Comparison of ENCODE assay signal across 1 cellular context in genomic region chr12:54229624-54230212, GRCh38.
TF ChIP-seq lines count a peak whose summit lies in the region.

No MANE protein-coding gene starts in this region.

TF ChIP-seq in HEK293, 187 proteins besides CTCF, POLR2A, EP300 and RAD21 (continued from another document and continues in another):
- TF ChIP-seq PRDM2 (tag by site-specific recombination; IDR thresholded peaks at IDR 0.05; ENCODE audit: borderline replicate concordance) (no peak), ZNF624 (tag by site-specific recombination; IDR thresholded peaks at IDR 0.05) (no peak), ZSCAN16 (tag by site-specific recombination; IDR thresholded peaks at IDR 0.05) (no peak), ZNF747 (tag by site-specific recombination; IDR thresholded peaks at IDR 0.05) (no peak), ZNF114 (tag by site-specific recombination; IDR thresholded peaks at IDR 0.05) (no peak), ZNF692 (tag by site-specific recombination; IDR thresholded peaks at IDR 0.05) (peak; percentile 65), ZBTB17 (tag by site-specific recombination; IDR thresholded peaks at IDR 0.05) (peak; percentile 91), ZSCAN30 (tag by site-specific recombination; IDR thresholded peaks at IDR 0.05) (peak; percentile 62; the same call in 1 of the 2 replicates), ZNF311 (tag by site-specific recombination; IDR thresholded peaks at IDR 0.05; ENCODE audit: borderline replicate concordance) (no peak), ZNF138 (tag by site-specific recombination; IDR thresholded peaks at IDR 0.05; ENCODE audit: borderline replicate concordance) (no peak), ZBTB49 (tag by site-specific recombination; IDR thresholded peaks at IDR 0.05; ENCODE audit: low read depth) (no peak), PBX3 (CRISPR knock-in tag; IDR thresholded peaks at IDR 0.05) (no peak), ZNF514 (tag by site-specific recombination; IDR thresholded peaks at IDR 0.05) (no peak), ZNF580 (tag by site-specific recombination; IDR thresholded peaks at IDR 0.05) (no peak), PATZ1 (tag by site-specific recombination; IDR thresholded peaks at IDR 0.05) (peak; percentile 78), HOXA7 (CRISPR knock-in tag; IDR thresholded peaks at IDR 0.05; ENCODE audit: borderline replicate concordance) (no peak), ZNF19 (tag by site-specific recombination; IDR thresholded peaks at IDR 0.05; ENCODE audit: low read depth) (no peak), KLF16 (tag by site-specific recombination; IDR thresholded peaks at IDR 0.05) (no peak), GLI4 (tag by site-specific recombination; IDR thresholded peaks at IDR 0.05) (no peak), OVOL3 (tag by site-specific recombination; IDR thresholded peaks at IDR 0.05) (no peak), ZNF148 (tag by site-specific recombination; IDR thresholded peaks at IDR 0.05; ENCODE audit: borderline replicate concordance) (no peak), RBAK (tag by site-specific recombination; IDR thresholded peaks at IDR 0.05) (no peak), ZNF449 (tag by site-specific recombination; IDR thresholded peaks at IDR 0.05) (0 out of 2 replicates have a peak, but pooled peaks have one; percentile 35), ZNF335 (tag by site-specific recombination; conservative IDR thresholded peaks at IDR 0.05) (peak; percentile 55), ZNF544 (tag by site-specific recombination; IDR thresholded peaks at IDR 0.05) (no peak), ZNF610 (tag by site-specific recombination; IDR thresholded peaks at IDR 0.05; ENCODE audit: borderline replicate concordance) (no peak), ZNF362 (tag by site-specific recombination; IDR thresholded peaks at IDR 0.05) (no peak), ZNF23 (tag by site-specific recombination; IDR thresholded peaks at IDR 0.05; ENCODE audit: borderline replicate concordance) (no peak), ZBTB7A (tag by site-specific recombination; IDR thresholded peaks at IDR 0.05; ENCODE audit: low read depth) (no peak), ZNF398 (tag by site-specific recombination; IDR thresholded peaks at IDR 0.05) (peak; percentile 26), PRDM1 (tag by site-specific recombination; IDR thresholded peaks at IDR 0.05) (peak; percentile 63; the same call in 1 of the 2 replicates)
